In the genomic region with DNA sequence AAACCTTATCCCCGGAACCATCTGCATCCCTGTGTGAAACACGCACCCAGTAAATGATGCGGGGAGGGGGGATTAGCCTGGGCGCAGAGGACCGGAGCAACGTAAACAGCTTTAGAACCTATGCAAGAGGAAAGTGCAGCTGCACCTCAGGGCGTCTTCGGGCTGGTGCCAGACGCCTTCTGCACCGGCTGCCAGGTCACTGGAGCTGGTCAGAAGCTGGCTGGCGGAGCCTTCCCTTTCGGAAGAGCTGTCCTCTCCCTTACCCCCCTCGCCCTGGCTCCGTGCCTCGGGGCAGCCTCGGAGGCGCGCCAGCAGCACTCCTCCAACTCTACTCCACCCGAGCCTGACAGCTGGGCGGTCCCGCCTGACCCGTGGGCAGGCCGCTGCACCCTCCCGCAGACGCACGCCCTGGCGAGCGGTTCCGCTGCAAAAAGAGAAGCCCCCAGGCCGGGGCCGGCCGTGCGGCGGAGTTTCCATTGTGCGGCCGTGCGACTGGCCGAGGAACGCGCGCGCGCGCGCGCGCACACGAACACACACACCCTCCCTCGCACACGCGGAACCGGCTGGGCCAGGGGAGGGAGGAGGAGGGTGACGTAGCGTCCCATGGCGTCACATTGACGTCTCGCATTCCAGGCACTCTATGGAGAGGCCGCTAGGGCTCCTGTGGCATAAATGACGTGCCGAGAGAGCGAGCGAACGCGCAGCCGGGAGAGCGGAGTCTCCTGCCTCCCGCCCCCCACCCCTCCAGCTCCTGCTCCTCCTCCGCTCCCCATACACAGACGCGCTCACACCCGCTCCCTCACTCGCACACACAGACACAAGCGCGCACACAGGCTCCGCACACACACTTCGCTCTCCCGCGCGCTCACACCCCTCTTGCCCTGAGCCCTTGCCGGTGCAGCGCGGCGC, we compare ENCODE assay signal across 1 cellular context.
A peak's percentile ranks its signal among the peaks of the same experiment; 100 is the strongest.
TF ChIP-seq lines count a peak whose summit lies in the region.

NR4A3 (plus strand) TSS at position 699 of the 909 bp plus-strand sequence. CDS start 6,158 bp downstream, outside the sequence.

TF ChIP-seq in IMR-90, 13 proteins besides CTCF, POLR2A, EP300 and RAD21 (continued from another document):
- TF ChIP-seq CEBPB (IDR thresholded peaks at IDR 0.05; ENCODE audit: low read depth, low read length): peak; percentile 8; the same call in 1 of the 2 replicates
- TF ChIP-seq MAFK (IDR thresholded peaks at IDR 0.05; ENCODE audit: low read depth, low read length): no peak
- TF ChIP-seq RFX5 (IDR thresholded peaks at IDR 0.05; ENCODE audit: low read depth, low read length): 0 out of 2 replicates have a peak, but pooled peaks have one; percentile 38
- no peak for TF ChIP-seq CHD1 (IDR thresholded peaks at IDR 0.05; ENCODE audit: low read depth, low read length)
- TF ChIP-seq MAZ (IDR thresholded peaks at IDR 0.05; ENCODE audit: borderline replicate concordance, low read depth, low read length): peak; percentile 98
- TF ChIP-seq FOS (IDR thresholded peaks at IDR 0.05; ENCODE audit: low read depth, low read length): 0 out of 2 replicates have a peak, but pooled peaks have one; percentile 24
- no peak for TF ChIP-seq SMC3 (IDR thresholded peaks at IDR 0.05; ENCODE audit: low read depth, low read length)
- TF ChIP-seq USF2 (IDR thresholded peaks at IDR 0.05; ENCODE audit: low read depth, low read length): 0 out of 2 replicates have a peak, but pooled peaks have one; percentile 11
- no peak for TF ChIP-seq NFE2L2 (IDR thresholded peaks at IDR 0.05; ENCODE audit: low read depth, low read length)
- peak; percentile 83; the same call in 1 of the 2 replicates for TF ChIP-seq MXI1 (IDR thresholded peaks at IDR 0.05; ENCODE audit: borderline replicate concordance, low read depth, low read length)
